2 cellular contexts compared by ENCODE assay signal in the genomic region with DNA sequence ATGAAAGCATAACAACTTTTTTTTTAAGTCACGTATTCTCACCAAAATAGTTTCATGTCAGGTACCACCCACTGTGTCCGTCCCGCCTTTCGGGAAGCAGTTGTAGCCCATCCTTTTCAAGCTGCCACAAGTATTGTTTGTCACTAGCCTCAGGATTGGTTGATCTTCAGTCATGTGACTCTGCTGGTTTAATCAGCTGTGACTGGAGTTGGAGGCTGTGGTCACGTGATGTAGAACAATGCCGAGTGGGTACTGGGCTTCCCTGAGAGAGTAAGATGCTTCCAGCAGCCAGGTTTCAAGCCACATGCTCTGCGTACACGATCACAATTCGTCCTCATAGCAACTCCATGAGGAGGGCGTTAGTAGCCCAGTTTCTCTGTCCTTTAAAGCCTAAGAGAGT.
TF ChIP-seq lines count a peak whose summit lies in the region.

No MANE protein-coding gene starts in this region.

TF ChIP-seq in GM23338, 12 proteins besides CTCF, POLR2A, EP300 and RAD21:
- no peak for TF ChIP-seq ETS1 (IDR thresholded peaks at IDR 0.05)
- TF ChIP-seq CREB1 (CRISPR knock-in tag; IDR thresholded peaks at IDR 0.05; ENCODE audit: low read depth) = no peak
- no peak for TF ChIP-seq REST (IDR thresholded peaks at IDR 0.05; ENCODE audit: unreplicated experiment)
- no peak for TF ChIP-seq JUNB (IDR thresholded peaks at IDR 0.05; ENCODE audit: unreplicated experiment)
- TF ChIP-seq, protein P1, sequence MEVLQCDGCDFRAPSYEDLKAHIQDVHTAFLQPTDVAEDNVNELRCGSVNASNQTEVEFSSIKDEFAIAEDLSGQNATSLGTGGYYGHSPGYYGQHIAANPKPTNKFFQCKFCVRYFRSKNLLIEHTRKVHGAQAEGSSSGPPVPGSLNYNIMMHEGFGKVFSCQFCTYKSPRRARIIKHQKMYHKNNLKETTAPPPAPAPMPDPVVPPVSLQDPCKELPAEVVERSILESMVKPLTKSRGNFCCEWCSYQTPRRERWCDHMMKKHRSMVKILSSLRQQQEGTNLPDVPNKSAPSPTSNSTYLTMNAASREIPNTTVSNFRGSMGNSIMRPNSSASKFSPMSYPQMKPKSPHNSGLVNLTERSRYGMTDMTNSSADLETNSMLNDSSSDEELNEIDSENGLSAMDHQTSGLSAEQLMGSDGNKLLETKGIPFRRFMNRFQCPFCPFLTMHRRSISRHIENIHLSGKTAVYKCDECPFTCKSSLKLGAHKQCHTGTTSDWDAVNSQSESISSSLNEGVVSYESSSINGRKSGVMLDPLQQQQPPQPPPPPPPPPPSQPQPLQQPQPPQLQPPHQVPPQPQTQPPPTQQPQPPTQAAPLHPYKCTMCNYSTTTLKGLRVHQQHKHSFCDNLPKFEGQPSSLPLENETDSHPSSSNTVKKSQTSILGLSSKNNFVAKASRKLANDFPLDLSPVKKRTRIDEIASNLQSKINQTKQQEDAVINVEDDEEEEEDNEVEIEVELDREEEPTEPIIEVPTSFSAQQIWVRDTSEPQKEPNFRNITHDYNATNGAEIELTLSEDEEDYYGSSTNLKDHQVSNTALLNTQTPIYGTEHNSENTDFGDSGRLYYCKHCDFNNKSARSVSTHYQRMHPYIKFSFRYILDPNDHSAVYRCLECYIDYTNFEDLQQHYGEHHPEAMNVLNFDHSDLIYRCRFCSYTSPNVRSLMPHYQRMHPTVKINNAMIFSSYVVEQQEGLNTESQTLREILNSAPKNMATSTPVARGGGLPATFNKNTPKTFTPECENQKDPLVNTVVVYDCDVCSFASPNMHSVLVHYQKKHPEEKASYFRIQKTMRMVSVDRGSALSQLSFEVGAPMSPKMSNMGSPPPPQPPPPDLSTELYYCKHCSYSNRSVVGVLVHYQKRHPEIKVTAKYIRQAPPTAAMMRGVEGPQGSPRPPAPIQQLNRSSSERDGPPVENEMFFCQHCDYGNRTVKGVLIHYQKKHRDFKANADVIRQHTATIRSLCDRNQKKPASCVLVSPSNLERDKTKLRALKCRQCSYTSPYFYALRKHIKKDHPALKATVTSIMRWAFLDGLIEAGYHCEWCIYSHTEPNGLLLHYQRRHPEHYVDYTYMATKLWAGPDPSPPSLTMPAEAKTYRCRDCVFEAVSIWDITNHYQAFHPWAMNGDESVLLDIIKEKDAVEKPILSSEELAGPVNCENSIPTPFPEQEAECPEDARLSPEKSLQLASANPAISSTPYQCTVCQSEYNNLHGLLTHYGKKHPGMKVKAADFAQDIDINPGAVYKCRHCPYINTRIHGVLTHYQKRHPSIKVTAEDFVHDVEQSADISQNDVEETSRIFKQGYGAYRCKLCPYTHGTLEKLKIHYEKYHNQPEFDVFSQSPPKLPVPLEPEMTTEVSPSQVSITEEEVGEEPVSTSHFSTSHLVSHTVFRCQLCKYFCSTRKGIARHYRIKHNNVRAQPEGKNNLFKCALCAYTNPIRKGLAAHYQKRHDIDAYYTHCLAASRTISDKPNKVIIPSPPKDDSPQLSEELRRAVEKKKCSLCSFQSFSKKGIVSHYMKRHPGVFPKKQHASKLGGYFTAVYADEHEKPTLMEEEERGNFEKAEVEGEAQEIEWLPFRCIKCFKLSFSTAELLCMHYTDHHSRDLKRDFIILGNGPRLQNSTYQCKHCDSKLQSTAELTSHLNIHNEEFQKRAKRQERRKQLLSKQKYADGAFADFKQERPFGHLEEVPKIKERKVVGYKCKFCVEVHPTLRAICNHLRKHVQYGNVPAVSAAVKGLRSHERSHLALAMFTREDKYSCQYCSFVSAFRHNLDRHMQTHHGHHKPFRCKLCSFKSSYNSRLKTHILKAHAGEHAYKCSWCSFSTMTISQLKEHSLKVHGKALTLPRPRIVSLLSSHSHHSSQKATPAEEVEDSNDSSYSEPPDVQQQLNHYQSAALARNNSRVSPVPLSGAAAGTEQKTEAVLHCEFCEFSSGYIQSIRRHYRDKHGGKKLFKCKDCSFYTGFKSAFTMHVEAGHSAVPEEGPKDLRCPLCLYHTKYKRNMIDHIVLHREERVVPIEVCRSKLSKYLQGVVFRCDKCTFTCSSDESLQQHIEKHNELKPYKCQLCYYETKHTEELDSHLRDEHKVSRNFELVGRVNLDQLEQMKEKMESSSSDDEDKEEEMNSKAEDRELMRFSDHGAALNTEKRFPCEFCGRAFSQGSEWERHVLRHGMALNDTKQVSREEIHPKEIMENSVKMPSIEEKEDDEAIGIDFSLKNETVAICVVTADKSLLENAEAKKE (CRISPR knock-in tag; IDR thresholded peaks at IDR 0.05) = no peak
- no peak for TF ChIP-seq POLR2AphosphoS5 (IDR thresholded peaks at IDR 0.05; ENCODE audit: low read depth)
- TF ChIP-seq ZNF114 (CRISPR knock-in tag; IDR thresholded peaks at IDR 0.05) = no peak
- TF ChIP-seq STAT1 (IDR thresholded peaks at IDR 0.05; ENCODE audit: unreplicated experiment) = no peak
- no peak for TF ChIP-seq ZNF331 (CRISPR knock-in tag; IDR thresholded peaks at IDR 0.05; ENCODE audit: low read depth)
- no peak for TF ChIP-seq NANOG (IDR thresholded peaks at IDR 0.05; ENCODE audit: borderline replicate concordance)

TF ChIP-seq in HepG2, 621 proteins besides CTCF, POLR2A, EP300 and RAD21:
- no peak for TF ChIP-seq POLR2AphosphoS5 (IDR thresholded peaks at IDR 0.05; ENCODE audit: low read depth, low read length)
- peak; percentile 81 for TF ChIP-seq RAD51 (IDR thresholded peaks at IDR 0.05; ENCODE audit: borderline replicate concordance)
- TF ChIP-seq USF2 (IDR thresholded peaks at IDR 0.05; ENCODE audit: low read depth, low read length) = peak; percentile 84
- TF ChIP-seq USF2 (CRISPR knock-in tag; IDR thresholded peaks at IDR 0.05; ENCODE audit: borderline replicate concordance) = no peak
